1 cellular context compared by ENCODE assay signal in genomic region chr2:73984203-73984921, GRCh38.
A peak's percentile ranks its signal among the peaks of the same experiment; 100 is the strongest.
TF ChIP-seq lines count a peak whose summit lies in the region.

Gene TET3, plus strand, starts transcription at chr2:73984910. Its CDS starts 1,494 bp downstream, at chr2:73986404.

TF ChIP-seq in HepG2, 621 proteins besides CTCF, POLR2A, EP300 and RAD21 (continued from another document and continues in another):
- TF ChIP-seq ZNF770 (CRISPR knock-in tag; IDR thresholded peaks at IDR 0.05) (peak; percentile 42; the same call in 1 of the 2 replicates), RFXANK (CRISPR knock-in tag; IDR thresholded peaks at IDR 0.05) (no peak), ZNF343 (CRISPR knock-in tag; IDR thresholded peaks at IDR 0.05) (0 out of 2 replicates have a peak, but pooled peaks have one; percentile 34), ELF1 (CRISPR knock-in tag; IDR thresholded peaks at IDR 0.05) (0 out of 2 replicates have a peak, but pooled peaks have one; percentile 13), ZNF33B (CRISPR knock-in tag; IDR thresholded peaks at IDR 0.05) (no peak), SRSF9 (IDR thresholded peaks at IDR 0.05; ENCODE audit: borderline replicate concordance, insufficient read depth, low read depth, low read length, poor library complexity, severe bottlenecking) (no peak), ZNF639 (CRISPR knock-in tag; conservative IDR thresholded peaks at IDR 0.05) (peak; percentile 34; the same call in 1 of the 2 replicates), ZNF704 (CRISPR knock-in tag; IDR thresholded peaks at IDR 0.05; ENCODE audit: borderline replicate concordance) (no peak; the same call in 1 of the 2 replicates), ZNF709 (CRISPR knock-in tag; IDR thresholded peaks at IDR 0.05) (0 out of 2 replicates have a peak, but pooled peaks have one; percentile 44), CBX5 (CRISPR knock-in tag; IDR thresholded peaks at IDR 0.05; ENCODE audit: borderline replicate concordance) (no peak), NFE2L1 (CRISPR knock-in tag; IDR thresholded peaks at IDR 0.05; ENCODE audit: borderline replicate concordance) (0 out of 2 replicates have a peak, but pooled peaks have one; percentile 35), ETV5 (CRISPR knock-in tag; IDR thresholded peaks at IDR 0.05; ENCODE audit: borderline replicate concordance) (no peak; the same call in 1 of the 2 replicates), WIZ (CRISPR knock-in tag; IDR thresholded peaks at IDR 0.05) (0 out of 2 replicates have a peak, but pooled peaks have one; percentile 11), KDM5B (CRISPR knock-in tag; IDR thresholded peaks at IDR 0.05; ENCODE audit: borderline replicate concordance) (peak; percentile 80), RAD51 (IDR thresholded peaks at IDR 0.05; ENCODE audit: borderline replicate concordance) (no peak), MYC (CRISPR knock-in tag; IDR thresholded peaks at IDR 0.05; ENCODE audit: borderline replicate concordance) (peak; percentile 70), SOX6 (IDR thresholded peaks at IDR 0.05) (no peak), SOX6 (CRISPR knock-in tag; IDR thresholded peaks at IDR 0.05) (peak; percentile 67), ZNF317 (CRISPR knock-in tag; IDR thresholded peaks at IDR 0.05) (no peak), ZNF260 (CRISPR knock-in tag; IDR thresholded peaks at IDR 0.05; ENCODE audit: borderline replicate concordance, low read depth) (no peak), ZNF430 (CRISPR knock-in tag; IDR thresholded peaks at IDR 0.05) (peak; percentile 83), NR0B2 (CRISPR knock-in tag; IDR thresholded peaks at IDR 0.05) (peak; percentile 18), CEBPG (CRISPR knock-in tag; IDR thresholded peaks at IDR 0.05) (no peak), TEF (CRISPR knock-in tag; IDR thresholded peaks at IDR 0.05) (no peak), ZNF598 (CRISPR knock-in tag; IDR thresholded peaks at IDR 0.05; ENCODE audit: borderline replicate concordance) (no peak), AGO1 (IDR thresholded peaks at IDR 0.05; ENCODE audit: low read depth, low read length, poor library complexity, severe bottlenecking) (peak; percentile 48), DBP (CRISPR knock-in tag; IDR thresholded peaks at IDR 0.05; ENCODE audit: not compliant biosample characterization) (no peak), TBL1XR1 (IDR thresholded peaks at IDR 0.05; ENCODE audit: borderline replicate concordance, low read length, partially characterized antibody) (no peak), ONECUT2 (CRISPR knock-in tag; IDR thresholded peaks at IDR 0.05) (no peak), CBFB (CRISPR knock-in tag; IDR thresholded peaks at IDR 0.05) (0 out of 2 replicates have a peak, but pooled peaks have one; percentile 39), SRY (CRISPR knock-in tag; IDR thresholded peaks at IDR 0.05) (peak; percentile 37; the same call in 1 of the 2 replicates), NFKB2 (CRISPR knock-in tag; IDR thresholded peaks at IDR 0.05; ENCODE audit: borderline replicate concordance) (peak; percentile 66; the same call in 1 of the 2 replicates), KLF16 (CRISPR knock-in tag; IDR thresholded peaks at IDR 0.05) (no peak), TOPORS (CRISPR knock-in tag; IDR thresholded peaks at IDR 0.05) (0 out of 2 replicates have a peak, but pooled peaks have one; percentile 65), KAT2B (IDR thresholded peaks at IDR 0.05; ENCODE audit: borderline replicate concordance, low read depth, low read length) (no peak), ZNF644 (CRISPR knock-in tag; IDR thresholded peaks at IDR 0.05; ENCODE audit: low read depth) (no peak), ESRRA (CRISPR knock-in tag; IDR thresholded peaks at IDR 0.05; ENCODE audit: low read depth) (peak; percentile 85; the same call in 1 of the 2 replicates), ZNF619 (CRISPR knock-in tag; IDR thresholded peaks at IDR 0.05) (0 out of 2 replicates have a peak, but pooled peaks have one; percentile 75), AHR (CRISPR knock-in tag; IDR thresholded peaks at IDR 0.05) (no peak), ZNF263 (CRISPR knock-in tag; IDR thresholded peaks at IDR 0.05) (peak; percentile 53; the same call in 1 of the 2 replicates), ZNF256 (CRISPR knock-in tag; conservative IDR thresholded peaks at IDR 0.05) (no peak), FOSL1 (CRISPR knock-in tag; IDR thresholded peaks at IDR 0.05; ENCODE audit: borderline replicate concordance) (no peak), FOXM1 (CRISPR knock-in tag; IDR thresholded peaks at IDR 0.05) (peak; percentile 13; the same call in 1 of the 2 replicates), SATB2 (CRISPR knock-in tag; IDR thresholded peaks at IDR 0.05) (peak; percentile 79; the same call in 1 of the 2 replicates)
- TF ChIP-seq, protein P1, sequence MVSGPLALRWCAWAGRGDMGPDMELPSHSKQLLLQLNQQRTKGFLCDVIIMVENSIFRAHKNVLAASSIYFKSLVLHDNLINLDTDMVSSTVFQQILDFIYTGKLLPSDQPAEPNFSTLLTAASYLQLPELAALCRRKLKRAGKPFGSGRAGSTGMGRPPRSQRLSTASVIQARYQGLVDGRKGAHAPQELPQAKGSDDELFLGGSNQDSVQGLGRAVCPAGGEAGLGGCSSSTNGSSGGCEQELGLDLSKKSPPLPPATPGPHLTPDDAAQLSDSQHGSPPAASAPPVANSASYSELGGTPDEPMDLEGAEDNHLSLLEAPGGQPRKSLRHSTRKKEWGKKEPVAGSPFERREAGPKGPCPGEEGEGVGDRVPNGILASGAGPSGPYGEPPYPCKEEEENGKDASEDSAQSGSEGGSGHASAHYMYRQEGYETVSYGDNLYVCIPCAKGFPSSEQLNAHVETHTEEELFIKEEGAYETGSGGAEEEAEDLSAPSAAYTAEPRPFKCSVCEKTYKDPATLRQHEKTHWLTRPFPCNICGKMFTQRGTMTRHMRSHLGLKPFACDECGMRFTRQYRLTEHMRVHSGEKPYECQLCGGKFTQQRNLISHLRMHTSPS (CRISPR knock-in tag; IDR thresholded peaks at IDR 0.05; ENCODE audit: low read depth) = peak; percentile 45; the same call in 1 of the 2 replicates
- TF ChIP-seq, protein P2, sequence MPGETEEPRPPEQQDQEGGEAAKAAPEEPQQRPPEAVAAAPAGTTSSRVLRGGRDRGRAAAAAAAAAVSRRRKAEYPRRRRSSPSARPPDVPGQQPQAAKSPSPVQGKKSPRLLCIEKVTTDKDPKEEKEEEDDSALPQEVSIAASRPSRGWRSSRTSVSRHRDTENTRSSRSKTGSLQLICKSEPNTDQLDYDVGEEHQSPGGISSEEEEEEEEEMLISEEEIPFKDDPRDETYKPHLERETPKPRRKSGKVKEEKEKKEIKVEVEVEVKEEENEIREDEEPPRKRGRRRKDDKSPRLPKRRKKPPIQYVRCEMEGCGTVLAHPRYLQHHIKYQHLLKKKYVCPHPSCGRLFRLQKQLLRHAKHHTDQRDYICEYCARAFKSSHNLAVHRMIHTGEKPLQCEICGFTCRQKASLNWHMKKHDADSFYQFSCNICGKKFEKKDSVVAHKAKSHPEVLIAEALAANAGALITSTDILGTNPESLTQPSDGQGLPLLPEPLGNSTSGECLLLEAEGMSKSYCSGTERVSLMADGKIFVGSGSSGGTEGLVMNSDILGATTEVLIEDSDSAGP (CRISPR knock-in tag; IDR thresholded peaks at IDR 0.05; ENCODE audit: borderline replicate concordance) = peak; percentile 73
- TF ChIP-seq, protein P3, sequence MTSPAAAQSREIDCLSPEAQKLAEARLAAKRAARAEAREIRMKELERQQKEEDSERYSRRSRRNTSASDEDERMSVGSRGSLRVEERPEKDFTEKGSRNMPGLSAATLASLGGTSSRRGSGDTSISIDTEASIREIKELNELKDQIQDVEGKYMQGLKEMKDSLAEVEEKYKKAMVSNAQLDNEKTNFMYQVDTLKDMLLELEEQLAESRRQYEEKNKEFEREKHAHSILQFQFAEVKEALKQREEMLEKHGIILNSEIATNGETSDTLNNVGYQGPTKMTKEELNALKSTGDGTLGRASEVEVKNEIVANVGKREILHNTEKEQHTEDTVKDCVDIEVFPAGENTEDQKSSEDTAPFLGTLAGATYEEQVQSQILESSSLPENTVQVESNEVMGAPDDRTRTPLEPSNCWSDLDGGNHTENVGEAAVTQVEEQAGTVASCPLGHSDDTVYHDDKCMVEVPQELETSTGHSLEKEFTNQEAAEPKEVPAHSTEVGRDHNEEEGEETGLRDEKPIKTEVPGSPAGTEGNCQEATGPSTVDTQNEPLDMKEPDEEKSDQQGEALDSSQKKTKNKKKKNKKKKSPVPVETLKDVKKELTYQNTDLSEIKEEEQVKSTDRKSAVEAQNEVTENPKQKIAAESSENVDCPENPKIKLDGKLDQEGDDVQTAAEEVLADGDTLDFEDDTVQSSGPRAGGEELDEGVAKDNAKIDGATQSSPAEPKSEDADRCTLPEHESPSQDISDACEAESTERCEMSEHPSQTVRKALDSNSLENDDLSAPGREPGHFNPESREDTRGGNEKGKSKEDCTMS (CRISPR knock-in tag; conservative IDR thresholded peaks at IDR 0.05) = no peak
- TF ChIP-seq, protein P4, sequence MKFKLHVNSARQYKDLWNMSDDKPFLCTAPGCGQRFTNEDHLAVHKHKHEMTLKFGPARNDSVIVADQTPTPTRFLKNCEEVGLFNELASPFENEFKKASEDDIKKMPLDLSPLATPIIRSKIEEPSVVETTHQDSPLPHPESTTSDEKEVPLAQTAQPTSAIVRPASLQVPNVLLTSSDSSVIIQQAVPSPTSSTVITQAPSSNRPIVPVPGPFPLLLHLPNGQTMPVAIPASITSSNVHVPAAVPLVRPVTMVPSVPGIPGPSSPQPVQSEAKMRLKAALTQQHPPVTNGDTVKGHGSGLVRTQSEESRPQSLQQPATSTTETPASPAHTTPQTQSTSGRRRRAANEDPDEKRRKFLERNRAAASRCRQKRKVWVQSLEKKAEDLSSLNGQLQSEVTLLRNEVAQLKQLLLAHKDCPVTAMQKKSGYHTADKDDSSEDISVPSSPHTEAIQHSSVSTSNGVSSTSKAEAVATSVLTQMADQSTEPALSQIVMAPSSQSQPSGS (CRISPR knock-in tag; IDR thresholded peaks at IDR 0.05) = no peak
- TF ChIP-seq, protein P5, sequence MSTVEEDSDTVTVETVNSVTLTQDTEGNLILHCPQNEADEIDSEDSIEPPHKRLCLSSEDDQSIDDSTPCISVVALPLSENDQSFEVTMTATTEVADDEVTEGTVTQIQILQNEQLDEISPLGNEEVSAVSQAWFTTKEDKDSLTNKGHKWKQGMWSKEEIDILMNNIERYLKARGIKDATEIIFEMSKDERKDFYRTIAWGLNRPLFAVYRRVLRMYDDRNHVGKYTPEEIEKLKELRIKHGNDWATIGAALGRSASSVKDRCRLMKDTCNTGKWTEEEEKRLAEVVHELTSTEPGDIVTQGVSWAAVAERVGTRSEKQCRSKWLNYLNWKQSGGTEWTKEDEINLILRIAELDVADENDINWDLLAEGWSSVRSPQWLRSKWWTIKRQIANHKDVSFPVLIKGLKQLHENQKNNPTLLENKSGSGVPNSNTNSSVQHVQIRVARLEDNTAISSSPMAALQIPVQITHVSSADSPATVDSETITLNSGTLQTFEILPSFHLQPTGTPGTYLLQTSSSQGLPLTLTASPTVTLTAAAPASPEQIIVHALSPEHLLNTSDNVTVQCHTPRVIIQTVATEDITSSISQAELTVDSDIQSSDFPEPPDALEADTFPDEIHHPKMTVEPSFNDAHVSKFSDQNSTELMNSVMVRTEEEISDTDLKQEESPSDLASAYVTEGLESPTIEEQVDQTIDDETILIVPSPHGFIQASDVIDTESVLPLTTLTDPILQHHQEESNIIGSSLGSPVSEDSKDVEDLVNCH (CRISPR knock-in tag; IDR thresholded peaks at IDR 0.05) = 0 out of 2 replicates have a peak, but pooled peaks have one; percentile 57
